11 cellular contexts compared by ENCODE assay signal in the genomic region with DNA sequence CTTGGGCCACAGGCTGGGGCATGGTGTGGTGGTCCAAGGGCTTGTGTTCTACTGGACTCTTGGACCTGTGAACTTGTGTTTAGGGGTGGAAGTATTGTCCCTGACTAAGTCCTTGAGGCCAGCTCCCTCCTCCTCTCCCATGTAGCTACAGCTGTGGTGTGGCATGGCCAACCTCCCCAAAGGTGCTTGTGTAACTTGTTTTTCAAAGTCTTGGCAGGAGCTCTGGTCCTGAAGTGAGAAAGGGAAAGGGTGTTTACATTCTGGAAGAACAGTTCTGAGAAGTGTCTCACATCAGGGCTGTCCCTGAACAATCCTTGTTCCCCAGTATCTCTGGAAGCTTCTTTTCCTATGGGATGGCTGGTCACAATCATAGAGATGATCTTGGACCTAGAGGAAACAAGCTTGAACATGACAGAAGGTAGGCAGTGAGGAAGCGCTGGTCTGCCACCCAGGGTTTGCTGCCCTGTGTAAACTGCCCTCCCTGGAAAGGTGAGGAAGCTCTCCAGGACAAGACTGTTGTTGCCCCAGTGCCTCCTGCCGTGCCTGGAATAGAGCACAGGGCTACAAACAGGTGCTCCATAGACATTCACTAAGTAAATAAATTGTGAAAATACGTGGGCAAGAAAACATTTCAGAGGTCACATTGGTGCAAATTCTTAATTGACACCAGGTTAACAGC.
DNase-seq lines count a peak whose midpoint lies in the region; ATAC-seq and TF ChIP-seq lines count a peak whose summit lies in the region.
"Had no signal": no experiment of that assay in that cellular context is flagged by ENCODE, and none has a peak within 500 bp of the region (broad histone marks: within the 10 kb centered on the region; RNA-seq: fewer than 3 reads in every experiment).

No MANE protein-coding gene starts in this region.

- H3K9me3 Mint-ChIP-seq in chondrocyte (ENCODE audit: low read depth): no peaks in the 10 kb centered on the region
- no peaks in the 10 kb centered on the region for H3K9me3 Mint-ChIP-seq in T-cell
- H3K9me3 Mint-ChIP-seq: dendritic cell treated with granulocyte-macrophage colony-stimulating factor and Interleukin-4, amounts not matched to agents 40 ng/mL and 50 ng/mL, for 4 days; stimulated activated naive CD8-positive, alpha-beta T cell treated with anti-CD3 and anti-CD28 coated beads, Interleukin-15, amount 100 ng/mL, for 72 hours had no signal

- no peak for TF ChIP-seq CTCF in chondrocyte (IDR thresholded peaks at IDR 0.05)

- ATAC-seq in left lobe of liver (peak; percentile 78), T-cell (replicated peaks in 1 of 4) (no peak), HG03025 (IDR thresholded peaks at IDR 0.05; ENCODE audit: low FRiP score, unreplicated experiment) (no peak)
- ATAC-seq: K562; stimulated activated naive CD8-positive, alpha-beta T cell treated with anti-CD3 and anti-CD28 coated beads, Interleukin-15, amount 100 ng/mL, for 72 hours had no signal

- H3K27ac Mint-ChIP-seq in chondrocyte (ENCODE audit: unreplicated experiment): peak overlapping the region; percentile 50
- H3K27ac Mint-ChIP-seq in T-cell: no peak overlapping the region
- H3K27ac Mint-ChIP-seq: dendritic cell treated with granulocyte-macrophage colony-stimulating factor and Interleukin-4, amounts not matched to agents 40 ng/mL and 50 ng/mL, for 4 days had no signal

- H3K36me3 Mint-ChIP-seq in chondrocyte (ENCODE audit: low read depth): peaks cover 1% of the 10 kb centered on the region
- H3K36me3 Mint-ChIP-seq in T-cell: no peaks in the 10 kb centered on the region

- H3K27ac ChIP-seq in skin epidermis: peak overlapping the region in 15 of 21 experiments; percentile 55 to 92 (median 77)

- no peak overlapping the region for H3K4me3 Mint-ChIP-seq in chondrocyte (ENCODE audit: unreplicated experiment)
- H3K4me3 Mint-ChIP-seq in T-cell: no peak overlapping the region
- H3K4me3 Mint-ChIP-seq: dendritic cell treated with granulocyte-macrophage colony-stimulating factor and Interleukin-4, amounts not matched to agents 40 ng/mL and 50 ng/mL, for 4 days; stimulated activated naive CD8-positive, alpha-beta T cell treated with anti-CD3 and anti-CD28 coated beads, Interleukin-15, amount 100 ng/mL, for 72 hours had no signal

- H3K4me1 Mint-ChIP-seq in chondrocyte (ENCODE audit: low read depth) (peaks cover 63% of the 10 kb centered on the region), T-cell (peaks cover 0 to 4% (median 3%) of the 10 kb centered on the region in 3 donors)

- H3K4me3 ChIP-seq in skin epidermis: no peak overlapping the region
- H3K4me3 ChIP-seq: K562 had no signal

- H3K27me3 Mint-ChIP-seq in chondrocyte (ENCODE audit: low read depth): no peaks in the 10 kb centered on the region
- peaks cover 0 to 3% of the 10 kb centered on the region in 2 donors for H3K27me3 Mint-ChIP-seq in T-cell
- H3K27me3 Mint-ChIP-seq: dendritic cell treated with granulocyte-macrophage colony-stimulating factor and Interleukin-4, amounts not matched to agents 40 ng/mL and 50 ng/mL, for 4 days; stimulated activated naive CD8-positive, alpha-beta T cell treated with anti-CD3 and anti-CD28 coated beads, Interleukin-15, amount 100 ng/mL, for 72 hours had no signal

- POLR2A ChIA-PET in T-cell (lab: Charles Lee): interaction anchor here in 1 of 2 donors (0.6 kb wide), 1 partner anchor 45 kb away, joined by 3 read pairs; no protein-coding TSS in a partner anchor

- peak; percentile 7 for DNase-seq in HT-29 (ENCODE audit: low spot score)
- no peak for DNase-seq in chondrocyte (ENCODE audit: low spot score)
- peak; percentile 82 for DNase-seq in left lobe of liver (ENCODE audit: low spot score)
- DNase-seq in NCI-H2029 (lab: John Stamatoyannopoulos, UW): no peak
- DNase-seq in nucleus accumbens (lab: John Stamatoyannopoulos, UW): no peak
- DNase-seq in T-cell: no peak
- DNase-seq: stimulated activated naive CD8-positive, alpha-beta T cell treated with anti-CD3 and anti-CD28 coated beads, Interleukin-15, amount 100 ng/mL, for 72 hours had no signal

- CTCF ChIA-PET in T-cell (lab: Charles Lee): interaction anchor here in 1 of 2 donors (0.5 to 0.9 kb wide), 2 partner anchors 9 to 33 kb away, joined by 3 read pairs; no protein-coding TSS in a partner anchor

Comparison
In these comparisons a context has a peak if more than half of its experiments do, and no peak if none do; other contexts are left out.
1. DNase-seq: peak in HT-29 (single experiment) and left lobe of liver (single experiment); none in chondrocyte (single experiment), NCI-H2029 (single experiment), nucleus accumbens (0 of 56) and T-cell (0 of 34).